Comparison of ENCODE assay signal across 9 cellular contexts in the genomic region with DNA sequence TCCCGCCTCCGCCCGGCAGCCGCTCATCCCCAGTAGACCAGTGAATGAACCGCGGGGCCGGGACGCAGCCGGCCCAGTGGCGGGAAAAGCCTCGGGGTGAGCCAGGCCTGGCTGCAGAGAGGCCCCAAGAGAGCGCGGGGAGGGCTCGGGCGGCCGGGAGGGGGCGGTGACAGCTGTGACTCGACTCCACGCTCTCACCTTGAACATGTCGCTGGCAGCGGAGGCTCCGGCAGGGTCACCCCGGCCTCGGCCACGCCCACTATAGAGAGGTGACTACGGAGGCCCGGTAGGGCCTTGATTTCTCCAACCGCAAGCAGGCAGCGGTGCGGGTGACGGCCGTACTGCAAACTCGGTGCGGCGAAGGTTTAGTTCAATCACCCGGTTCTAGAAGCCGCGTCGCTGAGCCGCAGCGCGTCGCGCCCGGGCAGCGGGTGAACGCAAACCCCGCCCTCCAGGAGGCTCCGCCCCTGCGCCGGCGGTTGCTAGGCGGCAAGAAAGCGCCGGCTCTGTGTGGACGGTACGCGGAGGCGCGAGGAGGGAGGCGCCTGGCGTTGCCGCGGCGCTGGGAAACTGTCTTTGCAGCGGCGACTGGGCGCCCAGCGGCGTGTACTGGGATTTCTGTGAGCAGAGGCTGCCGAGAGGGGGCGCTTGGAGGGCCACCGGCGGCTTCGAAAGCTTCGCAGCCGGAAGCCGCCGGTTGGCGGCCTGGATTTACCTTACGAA. TPM values are rescaled to one million over a fixed set of nuclear protein-coding genes. Genes with fewer than 3 reads are reported as not detected.
A peak's percentile ranks its signal among the peaks of the same experiment; 100 is the strongest.
DNase-seq lines count a peak whose midpoint lies in the region; ATAC-seq, FAIRE-seq and TF ChIP-seq lines count a peak whose summit lies in the region.
"Had no signal": no experiment of that assay in that cellular context is flagged by ENCODE, and none has a peak within 500 bp of the region (broad histone marks: within the 10 kb centered on the region; RNA-seq: fewer than 3 reads in every experiment).

Gene APOO (minus strand): TSS at position 443 of the 723 bp plus-strand sequence. CDS start 236 bp downstream, at position 207.
A gene with protein sequence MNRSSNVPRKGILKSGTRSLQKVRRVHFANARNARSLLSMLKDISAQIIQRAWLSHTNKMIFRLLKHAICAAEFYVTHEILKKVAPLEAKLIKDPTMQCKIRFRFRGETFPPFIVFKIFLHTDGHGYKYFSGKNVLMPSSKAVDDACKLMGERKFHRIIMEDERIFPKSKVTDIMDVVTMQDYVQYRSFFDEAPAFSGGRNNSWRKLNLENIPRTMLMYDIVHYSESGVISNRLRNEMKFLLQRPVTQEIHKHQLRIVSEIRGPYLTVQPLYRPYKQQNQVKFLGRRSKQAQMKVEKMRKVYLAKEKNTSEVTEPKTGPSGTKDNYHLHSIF (plus strand): TSS at position 511 of the 723 bp plus-strand sequence. CDS start 2,297 bp downstream, outside the sequence.

- TF ChIP-seq CTCF in AG10803 (conservative IDR thresholded peaks at IDR 0.05; ENCODE audit: low read length) = peak; percentile 66
- TF ChIP-seq CTCF in kidney (IDR thresholded peaks at IDR 0.05; ENCODE audit: borderline replicate concordance, extremely low read depth, insufficient read depth) = peak; percentile 79

- peak within 1 kb of the TSS; percentile 89 to 93 for H3K27ac ChIP-seq in kidney (ENCODE audit: low read depth in 2 of 2, low read length in 2 of 2)

- intact Hi-C loops in kidney (cut with DNase I) = loop anchor here (10.0 kb wide), 2 partner anchors 123 to 203 kb away; partner anchors contain the start of gene SAT1

- DNase-seq in AG10803 (ENCODE audit: low read depth) (peak; percentile 89), NCI-H226 (peak; percentile 81), kidney (peak; percentile 97)
- peak; percentile 75 to 86 (median 78) for DNase-seq in activated CD4-positive, CD25-positive, alpha-beta regulatory T cell (lab: John Stamatoyannopoulos, UW)
- DNase-seq in central memory CD4-positive, alpha-beta T cell = peak; percentile 92
- peak; percentile 81 to 83 for DNase-seq in stimulated activated CD4-positive, alpha-beta T cell treated with anti-CD3 and anti-CD28 coated beads, Interleukin-15, amount 100 ng/mL, for 48 hours (ENCODE audit: low read depth in 2 of 2)

- H3K9ac ChIP-seq in kidney (ENCODE audit: low read length in 2 of 2) = peak within 1 kb of the TSS; percentile 69 to 81

- H3K4me3 ChIP-seq in AG10803 (ENCODE audit: low read length) (peak within 1 kb of the TSS; percentile 69), kidney (ENCODE audit: low read length in 2 of 2) (peak within 1 kb of the TSS; percentile 64 to 68)

- ATAC-seq in GM19023 (IDR thresholded peaks at IDR 0.05; ENCODE audit: unreplicated experiment) (peak; percentile 90), HG03196 (IDR thresholded peaks at IDR 0.05; ENCODE audit: unreplicated experiment) (peak; percentile 92)

- H3K36me3 ChIP-seq in kidney (ENCODE audit: control insufficient read depth in 1 of 2, insufficient read depth in 2 of 2, low read length in 2 of 2) = no peaks in the 10 kb centered on the region

- peaks cover 0 to 4% of the 10 kb centered on the region in 2 donors for H3K4me1 ChIP-seq in kidney (ENCODE audit: control insufficient read depth in 1 of 2, insufficient read depth in 1 of 2, low read depth in 1 of 2, low read length in 2 of 2)

- no peaks in the 10 kb centered on the region for H3K9me3 ChIP-seq in kidney (ENCODE audit: control insufficient read depth in 1 of 2, low read length in 2 of 2)

- no peak for FAIRE-seq in kidney (lab: Jason Lieb, UNC)
- FAIRE-seq: colon had no signal

RNA-seq across cellular contexts. Expression of gene APOO, which starts in this region (rescaled TPM):
- 30.4 TPM for total RNA-seq in kidney
- 110 TPM for polyA plus RNA-seq in kidney (ENCODE audit: insufficient read depth, low read depth, low replicate concordance)

RNA-seq across cellular contexts. Expression of the second gene that starts in this region (rescaled TPM):
- not detected for total RNA-seq in kidney
- 0.37 TPM for polyA plus RNA-seq in kidney (ENCODE audit: insufficient read depth, low read depth, low replicate concordance)

Comparison
In these comparisons a context has a peak if more than half of its experiments do, and no peak if none do; other contexts are left out.
1. Peak in every context shown above with its lines: DNase-seq, ATAC-seq, H3K4me3 ChIP-seq and H3K27ac ChIP-seq.